In genomic region chr19:45882652-45883585, GRCh38 we compare ENCODE assay signal across 8 cellular contexts. TPM values are rescaled to one million over a fixed set of nuclear protein-coding genes. Genes with fewer than 3 reads are reported as not detected.
DNase-seq lines count a peak whose midpoint lies in the region; TF ChIP-seq lines count a peak whose summit lies in the region.

No MANE protein-coding gene starts in this region.

- H3K9me3 ChIP-seq in SJSA1 (replicated peaks) = no peaks in the 10 kb centered on the region; the same call in 1 of the 2 replicates

- H3K36me3 ChIP-seq in SJSA1 = peaks cover 35% of the 10 kb centered on the region

- no peak overlapping the region for H3K27ac ChIP-seq in SJSA1
- H3K27ac ChIP-seq in substantia nigra (ENCODE audit: low read depth, low read length, poor library complexity, severe bottlenecking) = no peak overlapping the region

- TF ChIP-seq CTCF in GM10266 (IDR thresholded peaks at IDR 0.05; ENCODE audit: control insufficient read depth, insufficient read depth, low read depth, missing control alignments) = peak; percentile 100

- H3K4me3 ChIP-seq in SJSA1 = no peak overlapping the region

- DNase-seq in GM10266 (ENCODE audit: extremely low spot score) = peak; percentile 92
- peak; percentile 68 to 76 for DNase-seq in SJSA1 (ENCODE audit: low read depth in 1 of 2, low spot score in 2 of 2)
- peak; percentile 49 to 73 (median 66) for DNase-seq in activated naive CD4-positive, alpha-beta T cell (lab: John Stamatoyannopoulos, UW)
- peak; percentile 90 for DNase-seq in germinal center (ENCODE audit: low spot score)
- peak; percentile 44 for DNase-seq in occipital lobe (lab: John Stamatoyannopoulos, UW)
- DNase-seq in substantia nigra (lab: John Stamatoyannopoulos, UW) = peak in 34 of 49 donors; percentile 1 to 64 (median 33)
- DNase-seq in cerebellar nuclear complex (lab: John Stamatoyannopoulos, UW) = no peak

- H3K27me3 ChIP-seq in SJSA1 (replicated peaks) = no peaks in the 10 kb centered on the region

- peaks cover 25% of the 10 kb centered on the region for H3K4me1 ChIP-seq in SJSA1 (replicated peaks)

- TF ChIP-seq RAD21 in Ishikawa (IDR thresholded peaks at IDR 0.05; ENCODE audit: low read depth) = peak; percentile 69

- TF ChIP-seq EP300 in Ishikawa (IDR thresholded peaks at IDR 0.05; ENCODE audit: borderline replicate concordance) = no peak

TF ChIP-seq in Ishikawa, 13 proteins besides CTCF, POLR2A, EP300 and RAD21:
- TF ChIP-seq EGR1 (IDR thresholded peaks at IDR 0.05) (no peak), YY1 (IDR thresholded peaks at IDR 0.05; ENCODE audit: low read depth) (peak; percentile 36; the same call in 1 of the 2 replicates), FOXM1 (IDR thresholded peaks at IDR 0.05; ENCODE audit: borderline replicate concordance, low read depth) (no peak), ZBTB7A (IDR thresholded peaks at IDR 0.05; ENCODE audit: low read depth) (0 out of 2 replicates have a peak, but pooled peaks have one; percentile 29), MAX (IDR thresholded peaks at IDR 0.05) (0 out of 2 replicates have a peak, but pooled peaks have one; percentile 37)

RNA-seq across cellular contexts. Expression of gene IRF2BP1, which starts 3.0 kb away (rescaled TPM):
- total RNA-seq in SJSA1 (2014; rRNA removed; shearing (Covaris generic)) = 42.9 and 50.1 TPM in 2 replicates
- 32.1 TPM for total RNA-seq in occipital lobe

RNA-seq across cellular contexts. Expression of gene FOXA3, which starts 18.8 kb away (rescaled TPM):
- not detected in 2 replicates for total RNA-seq in SJSA1 (2014; rRNA removed; shearing (Covaris generic))
- total RNA-seq in occipital lobe = not detected

RNA-seq across cellular contexts. Expression of gene MYPOP, which starts 19.5 kb away (rescaled TPM):
- 1.3 and 1.4 TPM in 2 replicates for total RNA-seq in SJSA1 (2014; rRNA removed; shearing (Covaris generic))
- total RNA-seq in occipital lobe = 0.78 TPM

RNA-seq across cellular contexts. Expression of gene SYMPK, which starts 20.0 kb away (rescaled TPM):
- total RNA-seq in SJSA1 (2014; rRNA removed; shearing (Covaris generic)) = 32.4 and 55.0 TPM in 2 replicates
- 16.4 TPM for total RNA-seq in occipital lobe

RNA-seq across cellular contexts. Expression of gene NANOS2, which starts 31.7 kb away (rescaled TPM):
- total RNA-seq in SJSA1 (2014; rRNA removed; shearing (Covaris generic)) = not detected in 2 replicates
- not detected for total RNA-seq in occipital lobe

Comparison
In these comparisons a context has a peak if more than half of its experiments do, and no peak if none do; other contexts are left out.
1. DNase-seq: peak in GM10266 (single experiment), SJSA1 (2 of 2), activated naive CD4-positive, alpha-beta T cell (4 of 4), germinal center (single experiment), occipital lobe (single experiment) and substantia nigra (34 of 49); none in cerebellar nuclear complex (0 of 2).